In the genomic region with DNA sequence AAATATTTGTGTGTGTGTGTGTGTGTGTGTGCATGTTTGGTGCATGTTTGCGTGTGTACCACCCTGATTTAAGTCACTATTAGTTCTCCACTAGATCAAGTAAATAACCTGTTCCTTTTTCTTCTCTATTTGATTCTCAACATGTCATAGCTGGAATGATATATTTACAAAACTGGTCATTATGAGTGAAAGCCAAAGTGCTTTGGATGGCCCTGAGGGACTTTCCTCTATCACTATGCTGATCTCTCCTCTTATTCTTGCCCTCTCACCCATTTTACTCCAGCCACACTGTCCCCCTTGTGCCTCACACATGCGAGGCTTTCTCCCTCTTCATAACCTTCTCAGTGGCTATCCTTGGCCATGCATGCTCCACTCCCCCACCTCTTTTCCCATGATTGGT, we compare ENCODE assay signal across 22 cellular contexts.
"Had no signal": no experiment of that assay in that cellular context is flagged by ENCODE, and none has a peak within 500 bp of the region (broad histone marks: within the 10 kb centered on the region; RNA-seq: fewer than 3 reads in every experiment).

No MANE protein-coding gene starts in this region.

- H3K27ac ChIP-seq: left ventricle myocardium inferior, neural progenitor cell, vagina had no signal

- H3K27me3 ChIP-seq: neural progenitor cell, vagina had no signal

- H3K4me1 ChIP-seq: left ventricle myocardium inferior, neural progenitor cell, vagina had no signal

- H3K4me3 ChIP-seq: left ventricle myocardium inferior, neural progenitor cell, vagina had no signal

- H2AFZ ChIP-seq: neural progenitor cell had no signal

- H3K9ac ChIP-seq: neural progenitor cell had no signal

- ATAC-seq: naive thymus-derived CD8-positive, alpha-beta T cell; stimulated activated naive B cell treated with anti-CD40 and anti-IgM and Interleukin-4, amounts not matched to agents 10 μg/mL and 1 μg/mL and 100 μg/mL, for 72 hours had no signal

- H3K36me3 ChIP-seq: left ventricle myocardium inferior, neural progenitor cell, vagina had no signal

- H3K9me3 ChIP-seq: left ventricle myocardium inferior, vagina had no signal

- DNase-seq: activated CD4-positive, alpha-beta T cell treated with anti-CD3 and anti-CD28 coated beads for 4 hours; activated CD4-positive, alpha-beta T cell treated with anti-CD3 and anti-CD28 coated beads, Interleukin-2, amount 50 U/mL, for 48 hours; activated CD4-positive, CD25-positive, alpha-beta regulatory T cell; activated naive CD4-positive, alpha-beta T cell treated with Interleukin-2 at 50 U/mL for 16 hours; activated naive CD8-positive, alpha-beta T cell treated with anti-CD3 and anti-CD28 coated beads for 36 hours; activated T-cell treated with anti-CD3 and anti-CD28 coated beads, Interleukin-2, amount 50 U/mL, for 48 hours; central memory CD4-positive, alpha-beta T cell; dermis blood vessel endothelial cell; effector CD8-positive, alpha-beta T cell; erythroblast; foreskin melanocyte; immature natural killer cell; kidney glomerular epithelial cell; left ventricle myocardium inferior; naive thymus-derived CD8-positive, alpha-beta T cell; retina; stimulated activated CD4-positive, alpha-beta T cell treated with anti-CD3 and anti-CD28 coated beads, Interleukin-2, amount 100 ng/mL, for 48 hours; stimulated activated CD8-positive, alpha-beta memory T cell treated with anti-CD3 and anti-CD28 coated beads, Interleukin-4, amount 100 ng/mL, for 48 hours; stimulated activated naive B cell treated with anti-CD40 and anti-IgM and Interleukin-4, amounts not matched to agents 10 μg/mL and 1 μg/mL and 100 μg/mL, for 72 hours had no signal

- FAIRE-seq: astrocyte had no signal

- H3K4me2 ChIP-seq: neural progenitor cell had no signal
